8 cellular contexts compared by ENCODE assay signal in genomic region chr22:23385301-23386244, GRCh38.
DNase-seq lines count a peak whose midpoint lies in the region; ATAC-seq and TF ChIP-seq lines count a peak whose summit lies in the region.

No MANE protein-coding gene starts in this region.

- H3K9me2 ChIP-seq in MM.1S (replicated peaks; ENCODE audit: insufficient read depth, low read length): no peaks in the 10 kb centered on the region

- DNase-seq in ELR (ENCODE audit: low read depth) (peak; percentile 74), MM.1S (peak; percentile 78), Right ventricle myocardium inferior (ENCODE audit: missing footprints) (peak; percentile 87), posterior cingulate gyrus (peak; percentile 75 to 98 (median 91)), upper lobe of right lung (peak; percentile 90)
- DNase-seq in activated naive CD4-positive, alpha-beta T cell treated with anti-CD3 and anti-CD28 coated beads, Interleukin-2, amount 50 U/mL, for 16 hours: peak; percentile 81

- no peak overlapping the region for H3K4me3 ChIP-seq in MM.1S (ENCODE audit: low read length)
- H3K4me3 ChIP-seq in upper lobe of right lung: no peak overlapping the region

- H3K4me1 ChIP-seq in MM.1S (ENCODE audit: low read length): no peaks in the 10 kb centered on the region
- H3K4me1 ChIP-seq in upper lobe of right lung: peaks cover 6% of the 10 kb centered on the region

- H3K36me3 ChIP-seq in MM.1S (replicated peaks; ENCODE audit: insufficient read depth, low read length) (no peaks in the 10 kb centered on the region), upper lobe of right lung (no peaks in the 10 kb centered on the region)

- no peaks in the 10 kb centered on the region for H3K9me3 ChIP-seq in MM.1S (replicated peaks; ENCODE audit: insufficient read depth, low read length)
- H3K9me3 ChIP-seq in upper lobe of right lung: no peaks in the 10 kb centered on the region

- ATAC-seq in SK-N-SH treated with all-trans-retinoic acid at 6 μM for 48 hours (peak; percentile 91), Right ventricle myocardium inferior (peak; percentile 76), upper lobe of right lung (peak; percentile 84), GM21576 (IDR thresholded peaks at IDR 0.05; ENCODE audit: unreplicated experiment) (no peak)

- no peaks in the 10 kb centered on the region for H4K20me1 ChIP-seq in MM.1S (ENCODE audit: insufficient read depth, low read length)

- intact Hi-C loops in Right ventricle myocardium inferior (cut with DNase I): loop anchor here (1.0 to 10.0 kb wide), 4 partner anchors 71 to 427 kb away; no protein-coding TSS in a partner anchor
- intact Hi-C loops in posterior cingulate gyrus (cut with DNase I): loop anchor here (1.0 to 5.0 kb wide), 4 partner anchors 70 to 427 kb away; no protein-coding TSS in a partner anchor
- intact Hi-C loops in upper lobe of right lung (cut with DNase I): loop anchor here (10.0 kb wide), 1 partner anchor 211 kb away; no protein-coding TSS in a partner anchor

- H3K27me3 ChIP-seq in MM.1S (replicated peaks; ENCODE audit: insufficient read depth, low read length) (peaks cover 44% of the 10 kb centered on the region), upper lobe of right lung (no peaks in the 10 kb centered on the region)

- H3K4me2 ChIP-seq in MM.1S (ENCODE audit: low read depth, low read length): no peak overlapping the region

- no peaks in the 10 kb centered on the region for H3K79me2 ChIP-seq in MM.1S (ENCODE audit: low read length)

- no peaks in the 10 kb centered on the region for H3F3A ChIP-seq in MM.1S (ENCODE audit: insufficient read depth, low read length)

- TF ChIP-seq CTCF in MM.1S (IDR thresholded peaks at IDR 0.05; ENCODE audit: low read length): peak; percentile 97
- TF ChIP-seq CTCF in upper lobe of right lung (IDR thresholded peaks at IDR 0.05): peak; percentile 99

- H3K9ac ChIP-seq in MM.1S (ENCODE audit: low read length): no peak overlapping the region

- no peak overlapping the region for H3K27ac ChIP-seq in MM.1S (ENCODE audit: low read length)
- H3K27ac ChIP-seq in upper lobe of right lung: no peak overlapping the region

- H2AFZ ChIP-seq in MM.1S (ENCODE audit: low read length): no peak overlapping the region

TF ChIP-seq in SK-N-SH treated with all-trans-retinoic acid at 6 μM for 48 hours, 23 proteins besides CTCF, POLR2A, EP300 and RAD21:
- TF ChIP-seq ZNF8 (CRISPR knock-in tag; IDR thresholded peaks at IDR 0.05): no peak
- no peak for TF ChIP-seq TOX (CRISPR knock-in tag; IDR thresholded peaks at IDR 0.05; ENCODE audit: borderline replicate concordance)
- no peak for TF ChIP-seq GLIS3 (CRISPR knock-in tag; IDR thresholded peaks at IDR 0.05)
- no peak for TF ChIP-seq ZC3H10 (CRISPR knock-in tag; IDR thresholded peaks at IDR 0.05)
- no peak for TF ChIP-seq CSRNP3 (CRISPR knock-in tag; IDR thresholded peaks at IDR 0.05)
- TF ChIP-seq, protein P1, sequence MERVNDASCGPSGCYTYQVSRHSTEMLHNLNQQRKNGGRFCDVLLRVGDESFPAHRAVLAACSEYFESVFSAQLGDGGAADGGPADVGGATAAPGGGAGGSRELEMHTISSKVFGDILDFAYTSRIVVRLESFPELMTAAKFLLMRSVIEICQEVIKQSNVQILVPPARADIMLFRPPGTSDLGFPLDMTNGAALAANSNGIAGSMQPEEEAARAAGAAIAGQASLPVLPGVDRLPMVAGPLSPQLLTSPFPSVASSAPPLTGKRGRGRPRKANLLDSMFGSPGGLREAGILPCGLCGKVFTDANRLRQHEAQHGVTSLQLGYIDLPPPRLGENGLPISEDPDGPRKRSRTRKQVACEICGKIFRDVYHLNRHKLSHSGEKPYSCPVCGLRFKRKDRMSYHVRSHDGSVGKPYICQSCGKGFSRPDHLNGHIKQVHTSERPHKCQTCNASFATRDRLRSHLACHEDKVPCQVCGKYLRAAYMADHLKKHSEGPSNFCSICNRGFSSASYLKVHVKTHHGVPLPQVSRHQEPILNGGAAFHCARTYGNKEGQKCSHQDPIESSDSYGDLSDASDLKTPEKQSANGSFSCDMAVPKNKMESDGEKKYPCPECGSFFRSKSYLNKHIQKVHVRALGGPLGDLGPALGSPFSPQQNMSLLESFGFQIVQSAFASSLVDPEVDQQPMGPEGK (CRISPR knock-in tag; IDR thresholded peaks at IDR 0.05; ENCODE audit: borderline replicate concordance): no peak
- no peak for TF ChIP-seq ZFP30 (CRISPR knock-in tag; IDR thresholded peaks at IDR 0.05)
- TF ChIP-seq TCF4 (CRISPR knock-in tag; IDR thresholded peaks at IDR 0.05; ENCODE audit: borderline replicate concordance): no peak
- no peak for TF ChIP-seq BACH2 (CRISPR knock-in tag; IDR thresholded peaks at IDR 0.05; ENCODE audit: borderline replicate concordance)
- no peak for TF ChIP-seq ARNTL (CRISPR knock-in tag; IDR thresholded peaks at IDR 0.05; ENCODE audit: borderline replicate concordance, low read depth)
